8 cellular contexts compared by ENCODE assay signal in the genomic region with DNA sequence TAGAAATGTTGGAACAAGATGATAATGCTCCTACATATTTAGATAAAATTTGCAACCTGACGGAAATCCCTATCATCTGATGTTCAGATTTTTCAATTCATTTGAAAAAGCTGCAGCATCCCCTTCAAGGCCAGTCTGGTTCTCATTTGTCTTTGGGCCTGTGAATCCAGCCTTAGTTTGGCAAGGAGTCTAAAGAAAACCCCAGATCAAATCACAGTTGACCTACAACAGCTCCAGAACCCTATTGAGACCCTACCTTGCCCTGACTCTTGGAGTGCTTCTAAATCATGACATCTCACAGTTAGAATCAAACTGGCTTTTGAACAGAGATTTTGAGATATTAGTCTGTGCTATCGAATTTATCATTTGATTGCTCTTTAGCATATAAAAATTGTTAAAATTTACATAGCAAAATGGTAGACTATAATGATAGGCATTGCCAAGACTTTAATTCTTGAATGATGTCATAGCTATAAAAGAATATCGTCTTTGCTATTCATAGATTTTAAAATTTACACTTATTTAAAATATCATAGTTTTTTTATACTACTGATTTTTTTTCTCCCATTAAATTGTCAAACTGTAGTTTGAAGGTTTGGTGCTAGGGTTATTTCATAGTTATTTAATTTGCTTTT. TPM values are rescaled to one million over a fixed set of nuclear protein-coding genes. Genes with fewer than 3 reads are reported as not detected.
DNase-seq lines count a peak whose midpoint lies in the region; ATAC-seq, FAIRE-seq and TF ChIP-seq lines count a peak whose summit lies in the region.

No MANE protein-coding gene starts in this region.

- peaks cover 47% of the 10 kb centered on the region for H3K36me3 Mint-ChIP-seq in activated naive CD4-positive, alpha-beta T cell treated with anti-CD3 and anti-CD28 coated beads, Interleukin-2, amount 10 ng/mL, durations not matched to agents 7 days and 5 days

- 3% methylated on average over 3 of the region's 3 CpGs for WGBS in K562 (ENCODE audit: insufficient coverage, low coverage, missing lambda C conversion rate)
- WGBS in lung, 2 donors, result 34 to 52% methylated on average over 3 of the region's 3 CpGs

- 0 out of 4 replicates have a peak, but pooled peaks of 1 of the 2 experiments have one; percentile 14 for TF ChIP-seq RAD21 in K562 (CRISPR knock-in tag; conservative IDR thresholded peaks at IDR 0.05 in 1 of 2, IDR thresholded peaks at IDR 0.05 in 1 of 2)

- BruUV-seq in K562 (replicated peaks; lab: Mats Ljungman, UMichigan), result no TSS peak

- FAIRE-seq in K562 (lab: Jason Lieb, UNC), result no peak

- H4K20me1 ChIP-seq in K562 (replicated peaks; ENCODE audit: control insufficient read depth, insufficient read depth, low read length), result peaks cover 11% of the 10 kb centered on the region; the same call in 1 of the 2 replicates

- no peak for TF ChIP-seq CTCF in K562 (IDR thresholded peaks at IDR 0.05 in 2 of 3, conservative IDR thresholded peaks at IDR 0.05 in 1 of 3; ENCODE audit: insufficient read depth in 2 of 3, low read depth in 1 of 3, low read length in 3 of 3)
- no peak for TF ChIP-seq CTCF in lung (IDR thresholded peaks at IDR 0.05; ENCODE audit: control extremely low read depth, extremely low read depth)
- no peak for TF ChIP-seq CTCF in upper lobe of right lung (IDR thresholded peaks at IDR 0.05)
- no peak for TF ChIP-seq CTCF in GM13976 (IDR thresholded peaks at IDR 0.05; ENCODE audit: borderline replicate concordance, control extremely low read depth, extremely low read depth, insufficient read depth, missing control alignments)

- peak overlapping the region; percentile 100 for H3K27ac Mint-ChIP-seq in activated naive CD4-positive, alpha-beta T cell treated with anti-CD3 and anti-CD28 coated beads, Interleukin-2, amount 10 ng/mL, durations not matched to agents 7 days and 5 days

- H3K27ac ChIP-seq in K562 (ENCODE audit: extremely low read depth, low read depth, low read length), result no peak overlapping the region; the same call in 2 of the 3 replicates
- H3K27ac ChIP-seq in lung (ENCODE audit: low read depth in 1 of 2, low read length in 1 of 2), result peak overlapping the region in 1 of 2 donors; percentile 100
- peak overlapping the region; percentile 99 for H3K27ac ChIP-seq in upper lobe of right lung

- no peak for TF ChIP-seq EP300 in K562 (IDR thresholded peaks at IDR 0.05; ENCODE audit: low read length)

- H3K36me3 ChIP-seq in K562 (ENCODE audit: control insufficient read depth, insufficient read depth, low read length), result peaks cover 17% of the 10 kb centered on the region; the same call in 2 of the 3 replicates
- H3K36me3 ChIP-seq in lung (ENCODE audit: control insufficient read depth in 2 of 2, insufficient read depth in 2 of 2, low read length in 2 of 2), result no peaks in the 10 kb centered on the region
- no peaks in the 10 kb centered on the region for H3K36me3 ChIP-seq in upper lobe of right lung

- no peak for DNase-seq in activated naive CD4-positive, alpha-beta T cell treated with anti-CD3 and anti-CD28 coated beads, Interleukin-2, amount 10 ng/mL, durations not matched to agents 7 days and 5 days
- no peak for DNase-seq in activated naive CD4-positive, alpha-beta T cell (lab: John Stamatoyannopoulos, UW)
- peak in 1 of 4 experiments; percentile 38 for DNase-seq in K562 (ENCODE audit: extremely low read depth in 1 of 4, low spot score in 3 of 4)
- no peak for DNase-seq in lung (ENCODE audit: low spot score)
- DNase-seq in upper lobe of right lung, result no peak
- DNase-seq in GM13976 (ENCODE audit: low spot score), result no peak
- DNase-seq in NCI-H146 (lab: John Stamatoyannopoulos, UW), result no peak

- no peak for TF ChIP-seq POLR2A in K562 (conservative IDR thresholded peaks at IDR 0.05)

- ATAC-seq in K562, result no peak
- ATAC-seq in lung (ENCODE audit: insufficient read depth, low FRiP score), result no peak
- no peak for ATAC-seq in upper lobe of right lung
- no peak for ATAC-seq in HG03432 (IDR thresholded peaks at IDR 0.05; ENCODE audit: unreplicated experiment)

- H3K9me3 Mint-ChIP-seq in activated naive CD4-positive, alpha-beta T cell treated with anti-CD3 and anti-CD28 coated beads, Interleukin-2, amount 10 ng/mL, durations not matched to agents 7 days and 5 days, result no peaks in the 10 kb centered on the region

- H3K27me3 ChIP-seq in K562 (ENCODE audit: control insufficient read depth in 2 of 2, insufficient read depth in 2 of 2, low read length in 2 of 2), result no peaks in the 10 kb centered on the region
- H3K27me3 ChIP-seq in lung (ENCODE audit: control insufficient read depth, insufficient read depth), result no peaks in the 10 kb centered on the region
- H3K27me3 ChIP-seq in upper lobe of right lung, result no peaks in the 10 kb centered on the region

- POLR2A ChIA-PET in K562 (lab: Yijun Ruan, JAX), result interaction anchor here (0.6 to 3.0 kb wide), 14 partner anchors 8 to 321 kb away, joined by 3 to 15 read pairs (median 4); a partner anchor contains a TSS

- no peaks in the 10 kb centered on the region for H3K9me1 ChIP-seq in K562 (ENCODE audit: control insufficient read depth, insufficient read depth, low read length)

- H3K4me1 ChIP-seq in K562 (replicated peaks in 1 of 2; ENCODE audit: control insufficient read depth in 2 of 2, insufficient read depth in 2 of 2, low read length in 2 of 2), result peaks cover 29 to 41% of the 10 kb centered on the region in 2 experiments; a peak in 4 of 5 replicates
- peaks cover 5 to 10% of the 10 kb centered on the region in 2 donors for H3K4me1 ChIP-seq in lung (ENCODE audit: control insufficient read depth in 2 of 2, insufficient read depth in 2 of 2, low read length in 2 of 2)
- H3K4me1 ChIP-seq in upper lobe of right lung, result peaks cover 32% of the 10 kb centered on the region

- intact Hi-C loops in K562 (cut with micrococcal nuclease) (loop anchor here (5.0 kb wide), 1 partner anchor 150 kb away; no protein-coding TSS in a partner anchor), upper lobe of right lung (cut with DNase I) (no loop called here)

- H3K4me2 ChIP-seq in K562 (ENCODE audit: insufficient read depth, low read length), result peak overlapping the region; percentile 98

- no peak overlapping the region for H2AFZ ChIP-seq in K562 (ENCODE audit: low read depth, low read length)

- no peaks in the 10 kb centered on the region for H3K9me3 ChIP-seq in K562 (replicated peaks; ENCODE audit: control insufficient read depth, insufficient read depth, low read depth, low read length)
- H3K9me3 ChIP-seq in lung (ENCODE audit: control insufficient read depth in 2 of 2, insufficient read depth in 1 of 2, low read length in 1 of 2), result no peaks in the 10 kb centered on the region
- H3K9me3 ChIP-seq in upper lobe of right lung, result no peaks in the 10 kb centered on the region

- H3K4me3 Mint-ChIP-seq in activated naive CD4-positive, alpha-beta T cell treated with anti-CD3 and anti-CD28 coated beads, Interleukin-2, amount 10 ng/mL, durations not matched to agents 7 days and 5 days, result peak overlapping the region; percentile 100

- peaks cover 60% of the 10 kb centered on the region for H3K4me1 Mint-ChIP-seq in activated naive CD4-positive, alpha-beta T cell treated with anti-CD3 and anti-CD28 coated beads, Interleukin-2, amount 10 ng/mL, durations not matched to agents 7 days and 5 days

- in situ Hi-C loops in K562 (cut with MboI), result no loop called here
- in situ Hi-C loops in GM13976 (cut with MboI; ENCODE audit: low sequenced_read_pairs, unreplicated experiment), result loop anchor here (25.0 kb wide), 1 partner anchor 600 kb away; a partner anchor contains a TSS

- peaks cover 6% of the 10 kb centered on the region for H3K27me3 Mint-ChIP-seq in activated naive CD4-positive, alpha-beta T cell treated with anti-CD3 and anti-CD28 coated beads, Interleukin-2, amount 10 ng/mL, durations not matched to agents 7 days and 5 days

- peaks cover 82% of the 10 kb centered on the region for H3K79me2 ChIP-seq in K562 (ENCODE audit: control insufficient read depth, insufficient read depth, low read length)

- CTCF ChIA-PET in activated naive CD4-positive, alpha-beta T cell treated with anti-CD3 and anti-CD28 coated beads, Interleukin-2, amount 10 ng/mL, durations not matched to agents 7 days and 5 days (lab: Charles Lee), result interaction anchor here (0.9 to 2.4 kb wide), 7 partner anchors 125 to 607 kb away, joined by 3 to 10 read pairs (median 6); a partner anchor contains a TSS
- CTCF ChIA-PET in K562 (lab: Yijun Ruan, JAX; ENCODE audit: low intra/inter-chr PET ratio), result interaction anchor here (0.6 to 0.8 kb wide), 2 partner anchors 217 to 613 kb away, joined by 3 read pairs; no protein-coding TSS in a partner anchor

- H3K4me3 ChIP-seq in K562, result peak overlapping the region; percentile 86
- peak overlapping the region; percentile 36 for H3K4me3 ChIP-seq in lung
- H3K4me3 ChIP-seq in upper lobe of right lung, result peak overlapping the region; percentile 86

- peak overlapping the region; percentile 78 to 81; a peak in 3 of 4 replicates for H3K9ac ChIP-seq in K562 (ENCODE audit: insufficient read depth in 1 of 2, low read depth in 2 of 2, low read length in 2 of 2)

TF ChIP-seq in K562, 482 proteins besides CTCF, POLR2A, EP300 and RAD21 (continues in another document):
- TF ChIP-seq PHF8 (IDR thresholded peaks at IDR 0.05; ENCODE audit: borderline replicate concordance, low read length), result no peak
- TF ChIP-seq NCOA2 (IDR thresholded peaks at IDR 0.05; ENCODE audit: partially characterized antibody in 2 of 2), result no peak
- peak; percentile 31 for TF ChIP-seq CHD1 (IDR thresholded peaks at IDR 0.05; ENCODE audit: low read length)
- TF ChIP-seq KDM1A (IDR thresholded peaks at IDR 0.05), result peak; percentile 80 to 81

RNA-seq across cellular contexts. Expression of a gene that starts 2.2 kb away (rescaled TPM):
- 22.5 and 38.1 TPM in 2 replicates for total RNA-seq in K562 (2011; cell fraction: chromatin; rRNA removed; ENCODE audit: low replicate concordance)
- 17.6 and 18.8 TPM in 2 replicates for total RNA-seq in K562 (2011; cell fraction: nucleolus; rRNA removed)
- total RNA-seq in K562 (2011; cell fraction: nucleoplasm; rRNA removed), result 24.0 and 38.3 TPM in 2 replicates
- 57.2 and 59.8 TPM in 2 replicates for total RNA-seq in K562 (2014; rRNA removed)
- total RNA-seq in K562 (2014; rRNA removed; fragmentation: Illumina TruSeq; extraction: Trizol), result 64.3 and 73.5 TPM in 2 replicates
- total RNA-seq in K562 (2015; rRNA removed; fragmentation: Illumina TruSeq; extraction: Trizol), result 66.1 and 69.6 TPM in 2 replicates
- 70.9 and 71.1 TPM in 2 replicates for total RNA-seq in K562 (2021)
- 79.3 and 106 TPM in 2 replicates for polyA plus RNA-seq in K562 (2011; rRNA removed)
- polyA plus RNA-seq in K562 (2011; cell fraction: cytosol; rRNA removed), result 37.4 and 45.8 TPM in 2 replicates
- polyA plus RNA-seq in K562 (2011; cell fraction: nucleus; rRNA removed), result 26.6 and 37.4 TPM in 2 replicates
- polyA plus RNA-seq in K562 (2012), result 45.3 and 51.5 TPM in 2 replicates
- 62.9 and 71.3 TPM in 2 replicates for polyA plus RNA-seq in K562 (2014; fragmentation: Illumina TruSeq; extraction: Trizol)
- polyA plus RNA-seq in K562 (2014; fragmentation: Nextera tagmentation; extraction: Ambion mirVana), result 10 to 100 TPM; 26.9 to 31.2 TPM
- polyA plus RNA-seq in K562 (2014; rRNA removed), result 53.8 and 62.2 TPM in 2 replicates
- polyA minus RNA-seq in K562 (2011; rRNA and poly(A)+ RNA removed), result 59.4 and 61.4 TPM in 2 replicates
- 33.0 and 37.2 TPM in 2 replicates for polyA minus RNA-seq in K562 (2011; cell fraction: cytosol; rRNA and poly(A)+ RNA removed)
- polyA minus RNA-seq in K562 (2011; cell fraction: nucleus; rRNA and poly(A)+ RNA removed), result 25.4 and 30.1 TPM in 2 replicates
- 100 to 1,000 TPM in 1 of 2 donors, 10 to 100 TPM in 1; 62.9 to 143 TPM for total RNA-seq in lung
- polyA plus RNA-seq in lung, result 10 to 100 TPM; 31.3 to 45.7 TPM
- 88.4 TPM for total RNA-seq in upper lobe of right lung

Comparison
In these comparisons a context has a peak if more than half of its experiments do, and no peak if none do; other contexts are left out.
1. H3K4me3 ChIP-seq: peak in every context shown above with its lines; median percentile 86 in K562; 86 in upper lobe of right lung; 36 in lung.